In the genomic region with DNA sequence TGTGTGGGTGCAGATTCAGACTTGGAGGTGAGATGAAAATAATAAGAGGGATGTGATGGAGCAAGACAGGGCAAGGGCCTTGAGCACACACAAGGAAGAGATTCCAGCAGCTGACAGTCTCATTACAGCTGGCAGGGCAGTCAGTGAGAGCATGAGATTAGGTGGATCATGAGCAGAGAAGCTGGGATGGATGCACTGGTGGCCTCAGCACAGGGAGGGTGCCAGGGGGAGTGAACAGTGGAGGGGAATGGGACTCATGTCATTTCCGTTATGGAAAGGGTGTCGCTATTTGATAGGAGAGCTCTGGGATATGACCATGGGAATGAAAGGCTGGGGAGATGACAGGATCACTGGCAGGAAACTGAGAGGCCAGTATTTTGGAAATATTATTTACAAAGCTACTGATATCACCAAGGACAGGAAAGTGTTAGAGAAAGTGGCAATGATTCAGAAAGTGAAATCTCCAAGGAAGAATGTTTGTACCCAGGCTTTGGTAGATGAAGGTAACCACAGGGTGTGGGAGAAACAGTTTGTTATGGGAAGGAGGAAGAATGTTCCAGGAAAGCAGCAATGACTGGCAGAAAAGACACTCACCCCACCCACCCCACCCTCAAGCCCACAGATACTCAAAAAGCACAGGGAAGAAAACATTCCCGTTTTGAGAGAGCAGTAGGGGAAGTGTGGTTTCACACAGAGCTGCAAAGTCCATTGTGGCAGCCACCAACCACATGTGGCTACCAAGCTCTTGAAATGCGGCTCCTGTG, we compare ENCODE assay signal across 11 cellular contexts.
DNase-seq lines count a peak whose midpoint lies in the region; ATAC-seq, FAIRE-seq and TF ChIP-seq lines count a peak whose summit lies in the region.
"Had no signal": no experiment of that assay in that cellular context is flagged by ENCODE, and none has a peak within 500 bp of the region (broad histone marks: within the 10 kb centered on the region; RNA-seq: fewer than 3 reads in every experiment).

No MANE protein-coding gene starts in this region.

- POLR2A ChIA-PET in HEK293 (lab: Yijun Ruan, JAX), result no interaction called here

- H3K27ac ChIP-seq in HEK293 (ENCODE audit: extremely low read depth, low read depth, low read length), result no peak overlapping the region
- peak overlapping the region; percentile 20 for H3K27ac ChIP-seq in brain microvascular endothelial cell
- peak overlapping the region; percentile 20 for H3K27ac ChIP-seq in lower lobe of right lung
- H3K27ac ChIP-seq in small intestine (ENCODE audit: low read depth in 1 of 2, low read length in 1 of 2), result no peak overlapping the region

- H3K27me3 ChIP-seq in brain microvascular endothelial cell (replicated peaks) (no peaks in the 10 kb centered on the region), lower lobe of right lung (ENCODE audit: low read depth) (no peaks in the 10 kb centered on the region), small intestine (ENCODE audit: control insufficient read depth in 2 of 2, insufficient read depth in 2 of 2, low read length in 2 of 2) (no peaks in the 10 kb centered on the region)
- H3K27me3 ChIP-seq: upper lobe of left lung had no signal

- no peak for TF ChIP-seq CTCF in AG10803 (conservative IDR thresholded peaks at IDR 0.05; ENCODE audit: low read length)
- no peak for TF ChIP-seq CTCF in HEK293 (tag by site-specific recombination; IDR thresholded peaks at IDR 0.05)
- TF ChIP-seq CTCF in brain microvascular endothelial cell (IDR thresholded peaks at IDR 0.05; ENCODE audit: low read depth, low read length, missing control alignments), result no peak
- TF ChIP-seq CTCF in lower lobe of right lung (IDR thresholded peaks at IDR 0.05), result no peak

- 64 to 76% (median 65%) methylated on average over 4 of the region's 4 CpGs for WGBS in small intestine, 3 donors

- H3K36me3 ChIP-seq in HEK293 (ENCODE audit: control insufficient read depth in 2 of 2, insufficient read depth in 1 of 2, low read length in 2 of 2) (no peaks in the 10 kb centered on the region), brain microvascular endothelial cell (replicated peaks) (no peaks in the 10 kb centered on the region), lower lobe of right lung (no peaks in the 10 kb centered on the region), small intestine (ENCODE audit: control insufficient read depth in 2 of 2, insufficient read depth in 2 of 2, low read length in 2 of 2) (no peaks in the 10 kb centered on the region)
- H3K36me3 ChIP-seq: upper lobe of left lung had no signal

- CTCF ChIA-PET in HEK293 (lab: Yijun Ruan, JAX), result interaction anchor here (0.6 to 5.4 kb wide), 7 partner anchors 27 to 543 kb away, joined by 3 to 103 read pairs (median 3); no protein-coding TSS in a partner anchor

- H3K4me1 ChIP-seq in HEK293 (ENCODE audit: control insufficient read depth, insufficient read depth, low read length), result no peaks in the 10 kb centered on the region
- H3K4me1 ChIP-seq in lower lobe of right lung, result peaks cover 36% of the 10 kb centered on the region
- no peaks in the 10 kb centered on the region for H3K4me1 ChIP-seq in small intestine (ENCODE audit: control insufficient read depth in 2 of 2, insufficient read depth in 1 of 2, low read depth in 1 of 2, low read length in 1 of 2)

- FAIRE-seq in small intestine (lab: Jason Lieb, UNC), result no peak

- no peak for ATAC-seq in lower lobe of right lung
- ATAC-seq in GM21619 (IDR thresholded peaks at IDR 0.05; ENCODE audit: unreplicated experiment), result no peak
- ATAC-seq in HG03097 (IDR thresholded peaks at IDR 0.05; ENCODE audit: low FRiP score, unreplicated experiment), result no peak

- H3K9me3 ChIP-seq in HEK293 (ENCODE audit: control insufficient read depth, insufficient read depth, low read depth, low read length) (no peaks in the 10 kb centered on the region), lower lobe of right lung (no peaks in the 10 kb centered on the region), small intestine (ENCODE audit: control insufficient read depth, low read depth) (no peaks in the 10 kb centered on the region)
- H3K9me3 ChIP-seq: upper lobe of left lung had no signal

- in situ Hi-C loops in brain microvascular endothelial cell (cut with HindIII; ENCODE audit: low pct_ligation_motif_present, low sequenced_read_pairs), result no loop called here

- H3K4me3 ChIP-seq in AG10803 (ENCODE audit: low read length) (no peak overlapping the region), HEK293 (ENCODE audit: low read depth, low read length) (no peak overlapping the region), brain microvascular endothelial cell (ENCODE audit: low read depth, low read length) (no peak overlapping the region), lower lobe of right lung (no peak overlapping the region), small intestine (ENCODE audit: low read depth in 1 of 2, low read length in 2 of 2) (no peak overlapping the region)
- H3K4me3 ChIP-seq: coronary artery, upper lobe of left lung had no signal

- DNase-seq in AG10803 (ENCODE audit: low read depth) (peak; percentile 72), brain microvascular endothelial cell (peak; percentile 28), lower lobe of right lung (peak; percentile 48), small intestine (no peak), DMS153 treated with DMSO at 0.1 percent for 48 hours (lab: John Stamatoyannopoulos, UW; ENCODE audit: unreplicated experiment) (no peak)
- DNase-seq: NCI-H446 treated with DMSO at 0.1 percent for 48 hours had no signal

- intact Hi-C loops in lower lobe of right lung (cut with DNase I), result no loop called here

TF ChIP-seq in HEK293, 187 proteins besides CTCF, POLR2A, EP300 and RAD21:
- TF ChIP-seq ZNF785 (tag by site-specific recombination; IDR thresholded peaks at IDR 0.05) (no peak), PRDM1 (tag by site-specific recombination; IDR thresholded peaks at IDR 0.05) (peak; percentile 67)

Comparison
In these comparisons a context has a peak if more than half of its experiments do, and no peak if none do; other contexts are left out.
1. DNase-seq: peak in AG10803 (single experiment), brain microvascular endothelial cell (single experiment) and lower lobe of right lung (single experiment); none in small intestine (single experiment) and DMS153 treated with DMSO at 0.1 percent for 48 hours (single experiment).
2. H3K27ac ChIP-seq: peak in brain microvascular endothelial cell (single experiment) and lower lobe of right lung (single experiment); none in HEK293 (single experiment) and small intestine (0 of 2).